Comparison of ENCODE assay signal across 8 cellular contexts in the genomic region with DNA sequence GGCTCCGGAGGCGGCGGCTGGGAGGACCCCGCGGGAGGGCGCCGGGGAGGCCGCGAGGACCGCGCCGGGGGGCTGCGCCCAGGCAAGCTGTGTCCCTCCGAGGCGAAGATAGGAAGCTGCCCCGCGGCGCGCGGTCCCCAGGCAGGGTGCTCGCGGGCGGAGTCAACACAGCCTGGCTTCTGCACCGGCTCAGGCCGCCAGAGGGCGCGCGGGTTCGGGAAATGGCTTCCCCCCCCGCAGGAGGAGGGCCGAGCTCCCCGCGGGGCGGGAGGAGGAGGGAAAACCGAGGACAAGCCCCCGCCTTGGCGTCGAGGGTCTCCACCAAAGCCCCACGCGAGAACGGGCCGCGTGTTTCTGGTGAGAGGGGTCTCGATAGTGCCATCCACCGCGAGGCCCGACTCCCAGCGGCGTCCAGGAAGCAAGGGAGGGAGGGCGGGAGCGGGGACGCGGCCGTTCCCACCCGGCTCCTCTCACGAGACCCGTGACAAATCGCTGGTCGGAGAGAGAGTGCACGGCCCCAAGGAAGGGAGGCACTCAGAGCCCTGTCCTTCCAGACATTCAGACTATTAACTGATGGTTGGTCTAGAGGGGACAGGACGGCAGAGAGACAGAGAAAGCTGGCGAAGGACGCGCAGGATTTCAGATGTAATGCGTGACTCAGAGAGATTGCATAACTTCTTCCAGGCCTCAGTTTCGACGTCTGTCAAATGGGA.
DNase-seq lines count a peak whose midpoint lies in the region; ATAC-seq and TF ChIP-seq lines count a peak whose summit lies in the region.

No MANE protein-coding gene starts in this region.

- H3K4me3 Mint-ChIP-seq in CD8-positive, alpha-beta memory T cell, result peak overlapping the region; percentile 61 to 89 (median 79)

- H3K9me3 Mint-ChIP-seq in CD8-positive, alpha-beta memory T cell, result no peaks in the 10 kb centered on the region

- H3K4me1 Mint-ChIP-seq in CD8-positive, alpha-beta memory T cell, result peaks cover 0 to 4% (median 2%) of the 10 kb centered on the region in 3 donors

- no peak for TF ChIP-seq POLR2A in erythroblast (IDR thresholded peaks at IDR 0.05; ENCODE audit: low read length)

- peaks cover 0 to 1% of the 10 kb centered on the region in 2 donors for H3K27me3 Mint-ChIP-seq in CD8-positive, alpha-beta memory T cell

- H3K9ac ChIP-seq in muscle layer of colon (ENCODE audit: low read length), result no peak overlapping the region

- peaks cover 7% of the 10 kb centered on the region for H3K4me1 ChIP-seq in CD8-positive, alpha-beta memory T cell (ENCODE audit: insufficient read depth, low read length)
- H3K4me1 ChIP-seq in muscle layer of colon (ENCODE audit: insufficient read depth, low read length), result no peaks in the 10 kb centered on the region

- H3K36me3 Mint-ChIP-seq in CD8-positive, alpha-beta memory T cell, result no peaks in the 10 kb centered on the region

- DNase-seq in CD8-positive, alpha-beta memory T cell, result peak; percentile 79 to 89 (median 83)
- DNase-seq in NOMO-1 treated with DMSO at 0.1 percent for 48 hours (lab: John Stamatoyannopoulos, UW; ENCODE audit: unreplicated experiment) (peak; percentile 77), erythroblast (lab: John Stamatoyannopoulos, UW) (peak; percentile 75 to 86)
- peak; percentile 98 for DNase-seq in activated CD8-positive, alpha-beta memory T cell treated with anti-CD3 and anti-CD28 coated beads, Interleukin-2, amount 50 U/mL, for 48 hours
- DNase-seq in stimulated activated CD8-positive, alpha-beta memory T cell treated with anti-CD3 and anti-CD28 coated beads, Interleukin-4, amount 100 ng/mL, for 48 hours, result peak; percentile 97

- H3K36me3 ChIP-seq in CD8-positive, alpha-beta memory T cell (ENCODE audit: insufficient read depth, low read length), result no peaks in the 10 kb centered on the region
- H3K36me3 ChIP-seq in muscle layer of colon (ENCODE audit: insufficient read depth, low read length), result no peaks in the 10 kb centered on the region

- peak overlapping the region in 1 of 8 donors; percentile 70 for H3K27ac Mint-ChIP-seq in CD8-positive, alpha-beta memory T cell

- ATAC-seq in GM19328 (IDR thresholded peaks at IDR 0.05; ENCODE audit: unreplicated experiment), result peak; percentile 91
- peak; percentile 66 for ATAC-seq in HG03457 (IDR thresholded peaks at IDR 0.05; ENCODE audit: unreplicated experiment)

- peak overlapping the region; percentile 60 for H3K4me3 ChIP-seq in CD8-positive, alpha-beta memory T cell (ENCODE audit: low read length)
- H3K4me3 ChIP-seq in muscle layer of colon (ENCODE audit: low read depth in 1 of 2, low read length in 2 of 2), result peak overlapping the region; percentile 59 to 76

- H3K27ac ChIP-seq in CD8-positive, alpha-beta memory T cell (ENCODE audit: low read depth, low read length), result no peak overlapping the region
- peak overlapping the region; percentile 21 for H3K27ac ChIP-seq in muscle layer of colon (ENCODE audit: low read depth, low read length)

- POLR2A ChIA-PET in CD8-positive, alpha-beta memory T cell (lab: Charles Lee), result no interaction called here

- no peaks in the 10 kb centered on the region for H3K27me3 ChIP-seq in CD8-positive, alpha-beta memory T cell (ENCODE audit: insufficient read depth, low read length, poor library complexity, severe bottlenecking)
- H3K27me3 ChIP-seq in muscle layer of colon (ENCODE audit: control insufficient read depth in 1 of 2, insufficient read depth in 2 of 2, low read length in 2 of 2), result no peaks in the 10 kb centered on the region

- CTCF ChIA-PET in CD8-positive, alpha-beta memory T cell (lab: Charles Lee), result interaction anchor here (0.6 to 2.2 kb wide), 37 partner anchors 8 to 1592 kb away, joined by 3 to 18 read pairs (median 3); a partner anchor contains a TSS

- H3K9me3 ChIP-seq in CD8-positive, alpha-beta memory T cell (ENCODE audit: low read length), result no peaks in the 10 kb centered on the region
- no peaks in the 10 kb centered on the region for H3K9me3 ChIP-seq in muscle layer of colon (ENCODE audit: low read length)
